Comparison of ENCODE assay signal across 22 cellular contexts in genomic region chr11:116438651-116439479, GRCh38.
"Had no signal": no experiment of that assay in that cellular context is flagged by ENCODE, and none has a peak within 500 bp of the region (broad histone marks: within the 10 kb centered on the region; RNA-seq: fewer than 3 reads in every experiment).

No MANE protein-coding gene starts in this region.

- DNase-seq: activated CD4-positive, alpha-beta T cell treated with anti-CD3 and anti-CD28 coated beads, Interleukin-2, amount 10 ng/mL, durations not matched to agents 24 days and 14 days; activated CD4-positive, alpha-beta T cell treated with anti-CD3 and anti-CD28 coated beads, Interleukin-2, amount 50 U/mL, for 48 hours; activated CD4-positive, CD25-positive, alpha-beta regulatory T cell treated with anti-CD3 and anti-CD28 coated beads, Interleukin-2, amount 50 U/mL, for 72 hours; activated CD8-positive, alpha-beta memory T cell treated with anti-CD3 and anti-CD28 coated beads, Interleukin-2, amount 10 ng/mL, durations not matched to agents 7 days and 5 days; activated gamma-delta T cell; activated naive CD4-positive, alpha-beta T cell treated with anti-CD3 and anti-CD28 coated beads for 36 hours; activated T-cell treated with anti-CD3 and anti-CD28 coated beads, Interleukin-2, amount 50 U/mL, for 24 hours; brain microvascular endothelial cell; KG1; NCI-H1105; NCI-H1436; NCI-H1694 treated with DMSO at 0.1 percent for 48 hours; NCI-H2029 treated with DMSO at 0.1 percent for 48 hours; NCI-H345; NCI-H510A; RPMI8226; T-helper 1 cell had no signal

- H3K36me3 ChIP-seq: brain microvascular endothelial cell, cardiac muscle cell had no signal

- ATAC-seq: activated CD8-positive, alpha-beta memory T cell treated with anti-CD3 and anti-CD28 coated beads, Interleukin-2, amount 10 ng/mL, durations not matched to agents 7 days and 5 days; Right ventricle myocardium inferior; WTC11 had no signal

- H3K27me3 ChIP-seq: brain microvascular endothelial cell, cardiac muscle cell had no signal

- H3K4me3 ChIP-seq: cardiac muscle cell, SK-N-MC had no signal

- H3K27ac ChIP-seq: brain microvascular endothelial cell, cardiac muscle cell, SK-N-MC had no signal

- FAIRE-seq: astrocyte had no signal
